ENCODE assay signal across 15 cellular contexts in genomic region chr10:132526676-132527075, GRCh38. TPM values are rescaled to one million over a fixed set of nuclear protein-coding genes. Genes with fewer than 3 reads are reported as not detected.
DNase-seq lines count a peak whose midpoint lies in the region; ATAC-seq, FAIRE-seq and TF ChIP-seq lines count a peak whose summit lies in the region.
"Had no signal": no experiment of that assay in that cellular context is flagged by ENCODE, and none has a peak within 500 bp of the region (broad histone marks: within the 10 kb centered on the region; RNA-seq: fewer than 3 reads in every experiment).

No MANE protein-coding gene starts in this region.

- TF ChIP-seq CTCF in natural killer cell (IDR thresholded peaks at IDR 0.05): no peak
- TF ChIP-seq CTCF in astrocyte (IDR thresholded peaks at IDR 0.05; ENCODE audit: insufficient read depth, low read depth, low read length): no peak
- no peak for TF ChIP-seq CTCF in upper lobe of left lung (IDR thresholded peaks at IDR 0.05)
- TF ChIP-seq CTCF in GM10248 (IDR thresholded peaks at IDR 0.05; ENCODE audit: control extremely low read depth, extremely low read depth, low read depth, missing control alignments): no peak

- H3K36me3 ChIP-seq in astrocyte (ENCODE audit: insufficient read depth, low read length): no peaks in the 10 kb centered on the region
- no peaks in the 10 kb centered on the region for H3K36me3 ChIP-seq in upper lobe of left lung

- H3K4me3 Mint-ChIP-seq in natural killer cell treated with Interleukin-12 subunit alpha and Interleukin-12 subunit beta and Interleukin-15 and Interleukin-18, amount 100 ng/mL, for 72 hours: no peak overlapping the region
- H3K4me3 Mint-ChIP-seq in natural killer cell: no peak overlapping the region
- H3K4me3 Mint-ChIP-seq in astrocyte (ENCODE audit: unreplicated experiment): no peak overlapping the region
- H3K4me3 Mint-ChIP-seq: activated naive CD8-positive, alpha-beta T cell had no signal

- H3K9me3 Mint-ChIP-seq in natural killer cell treated with Interleukin-12 subunit alpha and Interleukin-12 subunit beta and Interleukin-15 and Interleukin-18, amount 100 ng/mL, for 72 hours: peaks cover 3% of the 10 kb centered on the region
- H3K9me3 Mint-ChIP-seq in natural killer cell (peaks cover 2 to 3% of the 10 kb centered on the region in 2 donors), astrocyte (ENCODE audit: unreplicated experiment) (peaks cover 12% of the 10 kb centered on the region)

- peak; percentile 71 for FAIRE-seq in astrocyte (lab: Jason Lieb, UNC)

- peak; percentile 44 for DNase-seq in natural killer cell treated with Interleukin-12 subunit alpha and Interleukin-12 subunit beta and Interleukin-15 and Interleukin-18, amount 100 ng/mL, for 72 hours (ENCODE audit: low spot score)
- DNase-seq in natural killer cell: no peak
- peak; percentile 80 for DNase-seq in astrocyte (ENCODE audit: low read depth)
- DNase-seq in hepatic stellate cell (ENCODE audit: low spot score): peak; percentile 84
- peak; percentile 6 to 45 for DNase-seq in upper lobe of left lung
- DNase-seq in NCI-H1417 treated with DMSO at 0.1 percent for 48 hours (lab: John Stamatoyannopoulos, UW): no peak
- no peak for DNase-seq in GM10248 (ENCODE audit: extremely low spot score)
- DNase-seq: activated CD4-positive, alpha-beta T cell treated with anti-CD3 and anti-CD28 coated beads for 1 hour; activated T-cell treated with anti-CD3 and anti-CD28 coated beads for 4 hours; NCI-H2107; NCI-H748 treated with DMSO at 0.1 percent for 48 hours had no signal

- no peak for TF ChIP-seq EP300 in upper lobe of left lung (IDR thresholded peaks at IDR 0.05)

- ATAC-seq in natural killer cell treated with Interleukin-12 subunit alpha and Interleukin-12 subunit beta and Interleukin-15 and Interleukin-18, amount 100 ng/mL, for 72 hours: no peak
- ATAC-seq in natural killer cell (no peak), upper lobe of left lung (ENCODE audit: low FRiP score in 2 of 2) (peak in 1 of 2 donors; percentile 39), GM18861 (IDR thresholded peaks at IDR 0.05; ENCODE audit: unreplicated experiment) (no peak)
- ATAC-seq: left colon had no signal

- H3K4me3 ChIP-seq in astrocyte (ENCODE audit: insufficient read depth, low read depth, low read length): no peak overlapping the region
- H3K4me3 ChIP-seq in upper lobe of left lung: no peak overlapping the region

- no peak overlapping the region for H2AFZ ChIP-seq in astrocyte (ENCODE audit: low read depth, low read length)

- H3K36me3 Mint-ChIP-seq in natural killer cell treated with Interleukin-12 subunit alpha and Interleukin-12 subunit beta and Interleukin-15 and Interleukin-18, amount 100 ng/mL, for 72 hours: peaks cover 4% of the 10 kb centered on the region
- H3K36me3 Mint-ChIP-seq in natural killer cell (peaks cover 5% of the 10 kb centered on the region), astrocyte (ENCODE audit: low read depth, unreplicated experiment) (peaks cover 2% of the 10 kb centered on the region)

- no peaks in the 10 kb centered on the region for H3K79me2 ChIP-seq in astrocyte (ENCODE audit: insufficient read depth, low read length)

- 82 to 87% methylated on average over 16 of the region's 16 CpGs for WGBS in upper lobe of left lung, 2 donors

- H3K4me2 ChIP-seq in astrocyte (ENCODE audit: low read length): peak overlapping the region; percentile 73

- no peak for TF ChIP-seq POLR2A in upper lobe of left lung (IDR thresholded peaks at IDR 0.05)

- peaks cover 10% of the 10 kb centered on the region for H3K4me1 ChIP-seq in astrocyte (ENCODE audit: insufficient read depth, low read length)
- peaks cover 0 to 10% (median 3%) of the 10 kb centered on the region in 4 donors for H3K4me1 ChIP-seq in upper lobe of left lung

- intact Hi-C loops in natural killer cell (cut with micrococcal nuclease): no loop called here

- no peak overlapping the region for H3K9ac ChIP-seq in astrocyte (ENCODE audit: low read length)

- no peaks in the 10 kb centered on the region for H3K27me3 ChIP-seq in astrocyte (ENCODE audit: insufficient read depth, low read length)
- no peaks in the 10 kb centered on the region for H3K27me3 ChIP-seq in upper lobe of left lung

- no peak overlapping the region for H3K27ac Mint-ChIP-seq in natural killer cell treated with Interleukin-12 subunit alpha and Interleukin-12 subunit beta and Interleukin-15 and Interleukin-18, amount 100 ng/mL, for 72 hours
- H3K27ac Mint-ChIP-seq in natural killer cell (no peak overlapping the region), astrocyte (ENCODE audit: unreplicated experiment) (no peak overlapping the region)
- H3K27ac Mint-ChIP-seq: activated naive CD8-positive, alpha-beta T cell had no signal

- peak overlapping the region; percentile 21 for H3K27ac ChIP-seq in astrocyte (ENCODE audit: low read depth, low read length)
- no peak overlapping the region for H3K27ac ChIP-seq in upper lobe of left lung
- H3K27ac ChIP-seq: RWPE1 had no signal

- H3K9me3 ChIP-seq in astrocyte (ENCODE audit: insufficient read depth, low read depth, low read length) (peaks cover 2% of the 10 kb centered on the region), upper lobe of left lung (no peaks in the 10 kb centered on the region)

- CTCF ChIA-PET in GM10248 (lab: Yijun Ruan, JAX): interaction anchor here (0.8 kb wide), 1 partner anchor 25 kb away, joined by 3 read pairs; no protein-coding TSS in a partner anchor

- peaks cover 17 to 19% of the 10 kb centered on the region in 2 donors for H3K27me3 Mint-ChIP-seq in natural killer cell treated with Interleukin-12 subunit alpha and Interleukin-12 subunit beta and Interleukin-15 and Interleukin-18, amount 100 ng/mL, for 72 hours
- H3K27me3 Mint-ChIP-seq in natural killer cell (ENCODE audit: low read depth in 2 of 2) (peaks cover 18 to 35% of the 10 kb centered on the region in 2 donors), astrocyte (ENCODE audit: low read depth, unreplicated experiment) (peaks cover 26% of the 10 kb centered on the region)

- no peaks in the 10 kb centered on the region for H4K20me1 ChIP-seq in astrocyte (ENCODE audit: insufficient read depth, low read length)

- POLR2A ChIA-PET in GM10248 (lab: Yijun Ruan, JAX): no interaction called here

- no peaks in the 10 kb centered on the region for H3K4me1 Mint-ChIP-seq in natural killer cell treated with Interleukin-12 subunit alpha and Interleukin-12 subunit beta and Interleukin-15 and Interleukin-18, amount 100 ng/mL, for 72 hours (ENCODE audit: low read depth in 2 of 2)
- H3K4me1 Mint-ChIP-seq in natural killer cell (no peaks in the 10 kb centered on the region), astrocyte (ENCODE audit: low read depth, unreplicated experiment) (peaks cover 4% of the 10 kb centered on the region)

RNA-seq across cellular contexts. Expression of gene INPP5A, which starts 10.9 kb away (rescaled TPM):
- total RNA-seq in natural killer cell treated with Interleukin-12 subunit alpha and Interleukin-12 subunit beta and Interleukin-15 and Interleukin-18, amount 100 ng/mL, for 72 hours: 10 to 100 TPM; 14.8 to 18.6 TPM
- total RNA-seq in natural killer cell: 10 to 100 TPM; 12.6 to 38.6 (median 18.6) TPM
- 29.2 and 39.1 TPM in 2 replicates for total RNA-seq in astrocyte
- 10 to 100 TPM; 28.6 to 81.7 (median 44.8) TPM for total RNA-seq in upper lobe of left lung

Comparison
In these comparisons a context has a peak if more than half of its experiments do, and no peak if none do; other contexts are left out.
1. DNase-seq: peak in natural killer cell treated with Interleukin-12 subunit alpha and Interleukin-12 subunit beta and Interleukin-15 and Interleukin-18, amount 100 ng/mL, for 72 hours (single experiment), astrocyte (single experiment), hepatic stellate cell (single experiment) and upper lobe of left lung (2 of 2); none in natural killer cell (single experiment), NCI-H1417 treated with DMSO at 0.1 percent for 48 hours (single experiment) and GM10248 (single experiment).